8 cellular contexts compared by ENCODE assay signal in the genomic region with DNA sequence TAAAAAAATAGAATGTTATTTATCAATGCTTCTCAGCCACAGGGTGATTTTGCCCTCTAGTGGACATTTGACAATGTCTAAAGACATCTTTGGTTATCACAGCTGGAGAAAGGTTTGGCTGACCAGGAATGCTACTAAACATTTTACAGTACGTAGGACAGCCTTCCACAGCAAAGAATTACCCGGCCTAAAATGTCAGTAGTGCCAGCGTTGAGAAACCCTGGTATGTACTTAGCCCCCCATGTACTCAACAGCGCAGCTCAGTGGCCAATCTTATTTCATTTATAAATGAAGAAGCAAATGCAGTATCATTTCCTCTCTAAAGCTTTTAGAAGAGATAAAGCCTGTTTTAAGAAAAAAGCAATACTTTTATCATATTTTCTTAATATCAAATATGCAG. TPM values are rescaled to one million over a fixed set of nuclear protein-coding genes. Genes with fewer than 3 reads are reported as not detected.
DNase-seq lines count a peak whose midpoint lies in the region; ATAC-seq and TF ChIP-seq lines count a peak whose summit lies in the region.

No MANE protein-coding gene starts in this region.

- no peaks in the 10 kb centered on the region for H3K27me3 ChIP-seq in psoas muscle (ENCODE audit: insufficient read depth in 3 of 3, low read length in 2 of 3)

- WGBS in psoas muscle, 3 donors, result 23 to 26% (median 24%) methylated on average over 4 of the region's 4 CpGs

- H3K4me3 ChIP-seq in fibroblast of villous mesenchyme (ENCODE audit: low read depth, low read length) (no peak overlapping the region), psoas muscle (no peak overlapping the region)

- H3K27ac ChIP-seq in psoas muscle, result no peak overlapping the region

- peak; percentile 80 for TF ChIP-seq CTCF in fibroblast of villous mesenchyme (IDR thresholded peaks at IDR 0.05; ENCODE audit: insufficient read depth, low read depth, low read length)
- TF ChIP-seq CTCF in psoas muscle (IDR thresholded peaks at IDR 0.05), result peak; percentile 55

- H3K36me3 ChIP-seq in psoas muscle (ENCODE audit: insufficient read depth in 1 of 2, low read depth in 1 of 2), result no peaks in the 10 kb centered on the region

- H3K4me1 ChIP-seq in psoas muscle, result peaks cover 65% of the 10 kb centered on the region

- DNase-seq in activated gamma-delta T cell treated with Interleukin-2 at 50 U/mL for 16 hours (peak; percentile 48), activated gamma-delta T cell (lab: John Stamatoyannopoulos, UW) (no peak), NCI-H226 (peak; percentile 76), fibroblast of villous mesenchyme (ENCODE audit: low read depth) (peak; percentile 91), psoas muscle (no peak)
- peak; percentile 39 for DNase-seq in activated T-cell treated with anti-CD3 and anti-CD28 coated beads, Interleukin-2, amount 50 U/mL, for 1 hour

- peak in 1 of 4 donors; percentile 15 for ATAC-seq in psoas muscle
- ATAC-seq in HG03521 (IDR thresholded peaks at IDR 0.05; ENCODE audit: unreplicated experiment), result no peak
- ATAC-seq in GM21717 (IDR thresholded peaks at IDR 0.05; ENCODE audit: unreplicated experiment), result no peak

- intact Hi-C loops in psoas muscle (cut with DNase I), result loop anchor here in 1 of 2 donors (5.0 kb wide), 1 partner anchor 51 kb away; no protein-coding TSS in a partner anchor

- no peaks in the 10 kb centered on the region for H3K9me3 ChIP-seq in psoas muscle

RNA-seq across cellular contexts. Expression of a gene that starts 5.8 kb away (rescaled TPM):
- total RNA-seq in fibroblast of villous mesenchyme, result 79.2 and 108 TPM in 2 replicates
- 10 to 100 TPM; 56.0 to 75.9 (median 66.7) TPM for total RNA-seq in psoas muscle
- polyA plus RNA-seq in psoas muscle, result 10 to 100 TPM; 46.1 to 89.2 (median 53.5) TPM

RNA-seq across cellular contexts. Expression of a gene that starts 57.0 kb away (rescaled TPM):
- total RNA-seq in fibroblast of villous mesenchyme, result 122 and 124 TPM in 2 replicates
- total RNA-seq in psoas muscle, result 100 to 1,000 TPM; 222 to 535 (median 414) TPM
- 100 to 1,000 TPM; 163 to 381 (median 354) TPM for polyA plus RNA-seq in psoas muscle

Comparison
In these comparisons a context has a peak if more than half of its experiments do, and no peak if none do; other contexts are left out.
1. DNase-seq: peak in activated gamma-delta T cell treated with Interleukin-2 at 50 U/mL for 16 hours (single experiment), NCI-H226 (single experiment), activated T-cell treated with anti-CD3 and anti-CD28 coated beads, Interleukin-2, amount 50 U/mL, for 1 hour (single experiment) and fibroblast of villous mesenchyme (single experiment); none in activated gamma-delta T cell (single experiment) and psoas muscle (0 of 2).